In the genomic region with DNA sequence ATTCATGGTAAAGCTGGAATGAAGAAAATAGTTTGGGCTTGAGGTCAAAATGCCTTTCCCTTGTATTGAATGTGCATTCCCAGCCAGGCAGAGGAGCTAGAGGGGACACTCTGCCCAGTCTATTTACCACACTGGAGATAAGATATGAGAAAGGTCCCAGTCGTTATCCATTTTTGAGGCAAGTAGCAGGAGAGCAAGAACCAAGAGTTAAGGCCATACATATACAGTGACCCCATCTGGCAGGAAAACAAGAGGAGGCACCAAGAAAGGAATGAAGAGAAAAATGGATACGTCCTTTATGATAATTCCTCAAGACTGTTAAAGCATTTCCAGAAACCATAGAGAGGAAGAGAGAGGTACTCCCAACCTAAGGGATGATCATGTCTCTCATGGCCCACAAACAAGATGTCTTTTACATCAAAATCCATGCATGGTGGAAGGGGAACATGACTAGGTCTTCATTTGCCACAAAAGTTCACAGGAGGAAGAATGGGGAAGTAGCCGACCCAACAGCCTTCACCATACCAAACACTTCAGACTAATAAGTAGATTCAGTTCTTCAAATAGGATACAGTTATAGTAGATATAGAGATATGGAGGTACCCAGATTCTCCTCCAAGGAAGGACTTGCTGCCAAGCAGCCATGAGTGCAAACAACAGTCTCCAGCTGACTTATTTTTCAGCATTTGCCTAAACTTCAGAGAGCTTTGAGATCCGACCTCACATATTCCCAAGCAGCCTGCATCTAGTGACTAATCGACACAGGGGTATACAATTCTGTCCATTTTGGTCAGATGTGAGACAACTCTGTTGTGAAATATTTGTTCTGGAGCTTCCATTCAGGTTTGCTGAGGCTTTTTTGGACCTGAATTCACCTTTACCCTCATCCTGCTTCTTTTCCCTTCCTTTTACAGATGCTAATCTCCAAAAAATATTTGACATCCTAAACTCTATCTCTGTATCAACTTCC, we compare ENCODE assay signal across 1 cellular context.
A peak's percentile ranks its signal among the peaks of the same experiment; 100 is the strongest.
TF ChIP-seq lines count a peak whose summit lies in the region.

No MANE protein-coding gene starts in this region.

TF ChIP-seq in K562, 482 proteins besides CTCF, POLR2A, EP300 and RAD21 (continued from another document and continues in another):
- TF ChIP-seq, protein P1, sequence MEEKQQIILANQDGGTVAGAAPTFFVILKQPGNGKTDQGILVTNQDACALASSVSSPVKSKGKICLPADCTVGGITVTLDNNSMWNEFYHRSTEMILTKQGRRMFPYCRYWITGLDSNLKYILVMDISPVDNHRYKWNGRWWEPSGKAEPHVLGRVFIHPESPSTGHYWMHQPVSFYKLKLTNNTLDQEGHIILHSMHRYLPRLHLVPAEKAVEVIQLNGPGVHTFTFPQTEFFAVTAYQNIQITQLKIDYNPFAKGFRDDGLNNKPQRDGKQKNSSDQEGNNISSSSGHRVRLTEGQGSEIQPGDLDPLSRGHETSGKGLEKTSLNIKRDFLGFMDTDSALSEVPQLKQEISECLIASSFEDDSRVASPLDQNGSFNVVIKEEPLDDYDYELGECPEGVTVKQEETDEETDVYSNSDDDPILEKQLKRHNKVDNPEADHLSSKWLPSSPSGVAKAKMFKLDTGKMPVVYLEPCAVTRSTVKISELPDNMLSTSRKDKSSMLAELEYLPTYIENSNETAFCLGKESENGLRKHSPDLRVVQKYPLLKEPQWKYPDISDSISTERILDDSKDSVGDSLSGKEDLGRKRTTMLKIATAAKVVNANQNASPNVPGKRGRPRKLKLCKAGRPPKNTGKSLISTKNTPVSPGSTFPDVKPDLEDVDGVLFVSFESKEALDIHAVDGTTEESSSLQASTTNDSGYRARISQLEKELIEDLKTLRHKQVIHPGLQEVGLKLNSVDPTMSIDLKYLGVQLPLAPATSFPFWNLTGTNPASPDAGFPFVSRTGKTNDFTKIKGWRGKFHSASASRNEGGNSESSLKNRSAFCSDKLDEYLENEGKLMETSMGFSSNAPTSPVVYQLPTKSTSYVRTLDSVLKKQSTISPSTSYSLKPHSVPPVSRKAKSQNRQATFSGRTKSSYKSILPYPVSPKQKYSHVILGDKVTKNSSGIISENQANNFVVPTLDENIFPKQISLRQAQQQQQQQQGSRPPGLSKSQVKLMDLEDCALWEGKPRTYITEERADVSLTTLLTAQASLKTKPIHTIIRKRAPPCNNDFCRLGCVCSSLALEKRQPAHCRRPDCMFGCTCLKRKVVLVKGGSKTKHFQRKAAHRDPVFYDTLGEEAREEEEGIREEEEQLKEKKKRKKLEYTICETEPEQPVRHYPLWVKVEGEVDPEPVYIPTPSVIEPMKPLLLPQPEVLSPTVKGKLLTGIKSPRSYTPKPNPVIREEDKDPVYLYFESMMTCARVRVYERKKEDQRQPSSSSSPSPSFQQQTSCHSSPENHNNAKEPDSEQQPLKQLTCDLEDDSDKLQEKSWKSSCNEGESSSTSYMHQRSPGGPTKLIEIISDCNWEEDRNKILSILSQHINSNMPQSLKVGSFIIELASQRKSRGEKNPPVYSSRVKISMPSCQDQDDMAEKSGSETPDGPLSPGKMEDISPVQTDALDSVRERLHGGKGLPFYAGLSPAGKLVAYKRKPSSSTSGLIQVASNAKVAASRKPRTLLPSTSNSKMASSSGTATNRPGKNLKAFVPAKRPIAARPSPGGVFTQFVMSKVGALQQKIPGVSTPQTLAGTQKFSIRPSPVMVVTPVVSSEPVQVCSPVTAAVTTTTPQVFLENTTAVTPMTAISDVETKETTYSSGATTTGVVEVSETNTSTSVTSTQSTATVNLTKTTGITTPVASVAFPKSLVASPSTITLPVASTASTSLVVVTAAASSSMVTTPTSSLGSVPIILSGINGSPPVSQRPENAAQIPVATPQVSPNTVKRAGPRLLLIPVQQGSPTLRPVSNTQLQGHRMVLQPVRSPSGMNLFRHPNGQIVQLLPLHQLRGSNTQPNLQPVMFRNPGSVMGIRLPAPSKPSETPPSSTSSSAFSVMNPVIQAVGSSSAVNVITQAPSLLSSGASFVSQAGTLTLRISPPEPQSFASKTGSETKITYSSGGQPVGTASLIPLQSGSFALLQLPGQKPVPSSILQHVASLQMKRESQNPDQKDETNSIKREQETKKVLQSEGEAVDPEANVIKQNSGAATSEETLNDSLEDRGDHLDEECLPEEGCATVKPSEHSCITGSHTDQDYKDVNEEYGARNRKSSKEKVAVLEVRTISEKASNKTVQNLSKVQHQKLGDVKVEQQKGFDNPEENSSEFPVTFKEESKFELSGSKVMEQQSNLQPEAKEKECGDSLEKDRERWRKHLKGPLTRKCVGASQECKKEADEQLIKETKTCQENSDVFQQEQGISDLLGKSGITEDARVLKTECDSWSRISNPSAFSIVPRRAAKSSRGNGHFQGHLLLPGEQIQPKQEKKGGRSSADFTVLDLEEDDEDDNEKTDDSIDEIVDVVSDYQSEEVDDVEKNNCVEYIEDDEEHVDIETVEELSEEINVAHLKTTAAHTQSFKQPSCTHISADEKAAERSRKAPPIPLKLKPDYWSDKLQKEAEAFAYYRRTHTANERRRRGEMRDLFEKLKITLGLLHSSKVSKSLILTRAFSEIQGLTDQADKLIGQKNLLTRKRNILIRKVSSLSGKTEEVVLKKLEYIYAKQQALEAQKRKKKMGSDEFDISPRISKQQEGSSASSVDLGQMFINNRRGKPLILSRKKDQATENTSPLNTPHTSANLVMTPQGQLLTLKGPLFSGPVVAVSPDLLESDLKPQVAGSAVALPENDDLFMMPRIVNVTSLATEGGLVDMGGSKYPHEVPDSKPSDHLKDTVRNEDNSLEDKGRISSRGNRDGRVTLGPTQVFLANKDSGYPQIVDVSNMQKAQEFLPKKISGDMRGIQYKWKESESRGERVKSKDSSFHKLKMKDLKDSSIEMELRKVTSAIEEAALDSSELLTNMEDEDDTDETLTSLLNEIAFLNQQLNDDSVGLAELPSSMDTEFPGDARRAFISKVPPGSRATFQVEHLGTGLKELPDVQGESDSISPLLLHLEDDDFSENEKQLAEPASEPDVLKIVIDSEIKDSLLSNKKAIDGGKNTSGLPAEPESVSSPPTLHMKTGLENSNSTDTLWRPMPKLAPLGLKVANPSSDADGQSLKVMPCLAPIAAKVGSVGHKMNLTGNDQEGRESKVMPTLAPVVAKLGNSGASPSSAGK (IDR thresholded peaks at IDR 0.05), result 0 out of 2 replicates have a peak, but pooled peaks have one; percentile 5
- TF ChIP-seq POLR2G (IDR thresholded peaks at IDR 0.05; ENCODE audit: low read depth, low read length), result no peak
- TF ChIP-seq ZBTB1 (CRISPR knock-in tag; IDR thresholded peaks at IDR 0.05; ENCODE audit: borderline replicate concordance, low read depth), result no peak
- 0 out of 2 replicates have a peak, but pooled peaks have one; percentile 34 for TF ChIP-seq MTA1 (IDR thresholded peaks at IDR 0.05; ENCODE audit: borderline replicate concordance)
- 0 out of 2 replicates have a peak, but pooled peaks have one; percentile 23 for TF ChIP-seq SMAD4 (CRISPR knock-in tag; conservative IDR thresholded peaks at IDR 0.05)
- TF ChIP-seq, protein P2, sequence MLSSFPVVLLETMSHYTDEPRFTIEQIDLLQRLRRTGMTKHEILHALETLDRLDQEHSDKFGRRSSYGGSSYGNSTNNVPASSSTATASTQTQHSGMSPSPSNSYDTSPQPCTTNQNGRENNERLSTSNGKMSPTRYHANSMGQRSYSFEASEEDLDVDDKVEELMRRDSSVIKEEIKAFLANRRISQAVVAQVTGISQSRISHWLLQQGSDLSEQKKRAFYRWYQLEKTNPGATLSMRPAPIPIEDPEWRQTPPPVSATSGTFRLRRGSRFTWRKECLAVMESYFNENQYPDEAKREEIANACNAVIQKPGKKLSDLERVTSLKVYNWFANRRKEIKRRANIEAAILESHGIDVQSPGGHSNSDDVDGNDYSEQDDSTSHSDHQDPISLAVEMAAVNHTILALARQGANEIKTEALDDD (IDR thresholded peaks at IDR 0.05), result no peak
- no peak for TF ChIP-seq ASH1L (IDR thresholded peaks at IDR 0.05; ENCODE audit: borderline replicate concordance, low read depth, partially characterized antibody)
- no peak for TF ChIP-seq PRMT5 (CRISPR knock-in tag; IDR thresholded peaks at IDR 0.05)
- TF ChIP-seq ZNF124 (CRISPR knock-in tag; IDR thresholded peaks at IDR 0.05), result no peak
- TF ChIP-seq U2AF1 (optimal IDR thresholded peaks at IDR 0.05; ENCODE audit: low read depth, low read length), result no peak
- peak; percentile 44; the same call in 1 of the 2 replicates for TF ChIP-seq ZNF239 (CRISPR knock-in tag; IDR thresholded peaks at IDR 0.05)
- TF ChIP-seq HDGF (IDR thresholded peaks at IDR 0.05), result no peak
- no peak for TF ChIP-seq SRSF7 (optimal IDR thresholded peaks at IDR 0.05; ENCODE audit: low read depth, low read length)
- TF ChIP-seq YBX1 (IDR thresholded peaks at IDR 0.05), result no peak
- TF ChIP-seq ZNF696 (CRISPR knock-in tag; conservative IDR thresholded peaks at IDR 0.05), result no peak
- TF ChIP-seq DDX20 (tag; IDR thresholded peaks at IDR 0.05; ENCODE audit: low read depth), result no peak
- no peak for TF ChIP-seq ZNF699 (CRISPR knock-in tag; IDR thresholded peaks at IDR 0.05; ENCODE audit: insufficient replicate concordance)
- TF ChIP-seq NFATC3 (IDR thresholded peaks at IDR 0.05), result 0 out of 2 replicates have a peak, but pooled peaks have one; percentile 30
- TF ChIP-seq L3MBTL2 (IDR thresholded peaks at IDR 0.05), result peak; percentile 17; the same call in 1 of the 2 replicates
- 0 out of 2 replicates have a peak, but pooled peaks have one; percentile 63 for TF ChIP-seq ZNF165 (CRISPR knock-in tag; IDR thresholded peaks at IDR 0.05; ENCODE audit: borderline replicate concordance)
- no peak for TF ChIP-seq SOX6 (IDR thresholded peaks at IDR 0.05)
- TF ChIP-seq ZNF707 (CRISPR knock-in tag; conservative IDR thresholded peaks at IDR 0.05), result no peak
- TF ChIP-seq, protein P3, sequence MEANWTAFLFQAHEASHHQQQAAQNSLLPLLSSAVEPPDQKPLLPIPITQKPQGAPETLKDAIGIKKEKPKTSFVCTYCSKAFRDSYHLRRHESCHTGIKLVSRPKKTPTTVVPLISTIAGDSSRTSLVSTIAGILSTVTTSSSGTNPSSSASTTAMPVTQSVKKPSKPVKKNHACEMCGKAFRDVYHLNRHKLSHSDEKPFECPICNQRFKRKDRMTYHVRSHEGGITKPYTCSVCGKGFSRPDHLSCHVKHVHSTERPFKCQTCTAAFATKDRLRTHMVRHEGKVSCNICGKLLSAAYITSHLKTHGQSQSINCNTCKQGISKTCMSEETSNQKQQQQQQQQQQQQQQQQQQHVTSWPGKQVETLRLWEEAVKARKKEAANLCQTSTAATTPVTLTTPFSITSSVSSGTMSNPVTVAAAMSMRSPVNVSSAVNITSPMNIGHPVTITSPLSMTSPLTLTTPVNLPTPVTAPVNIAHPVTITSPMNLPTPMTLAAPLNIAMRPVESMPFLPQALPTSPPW (CRISPR knock-in tag; IDR thresholded peaks at IDR 0.05), result peak; percentile 38; the same call in 1 of the 2 replicates
- TF ChIP-seq GABPB2 (CRISPR knock-in tag; conservative IDR thresholded peaks at IDR 0.05), result no peak
- no peak for TF ChIP-seq ZNF76 (CRISPR knock-in tag; IDR thresholded peaks at IDR 0.05; ENCODE audit: borderline replicate concordance)
- TF ChIP-seq SRF (CRISPR knock-in tag; IDR thresholded peaks at IDR 0.05), result no peak
- TF ChIP-seq CBFA2T3 (IDR thresholded peaks at IDR 0.05), result no peak
- TF ChIP-seq ZBED1 (IDR thresholded peaks at IDR 0.05), result no peak
- 0 out of 2 replicates have a peak, but pooled peaks have one; percentile 7 for TF ChIP-seq CXXC5 (CRISPR knock-in tag; IDR thresholded peaks at IDR 0.05)
- peak; percentile 44; the same call in 1 of the 2 replicates for TF ChIP-seq SP1 (CRISPR knock-in tag; IDR thresholded peaks at IDR 0.05)
- TF ChIP-seq ZNF584 (CRISPR knock-in tag; IDR thresholded peaks at IDR 0.05; ENCODE audit: low read depth), result 0 out of 2 replicates have a peak, but pooled peaks have one; percentile 25
- peak; percentile 50; the same call in 1 of the 2 replicates for TF ChIP-seq BACH1 (tag; IDR thresholded peaks at IDR 0.05)
- no peak for TF ChIP-seq SRSF1 (IDR thresholded peaks at IDR 0.05; ENCODE audit: low read depth, low read length)
- TF ChIP-seq, protein P4, sequence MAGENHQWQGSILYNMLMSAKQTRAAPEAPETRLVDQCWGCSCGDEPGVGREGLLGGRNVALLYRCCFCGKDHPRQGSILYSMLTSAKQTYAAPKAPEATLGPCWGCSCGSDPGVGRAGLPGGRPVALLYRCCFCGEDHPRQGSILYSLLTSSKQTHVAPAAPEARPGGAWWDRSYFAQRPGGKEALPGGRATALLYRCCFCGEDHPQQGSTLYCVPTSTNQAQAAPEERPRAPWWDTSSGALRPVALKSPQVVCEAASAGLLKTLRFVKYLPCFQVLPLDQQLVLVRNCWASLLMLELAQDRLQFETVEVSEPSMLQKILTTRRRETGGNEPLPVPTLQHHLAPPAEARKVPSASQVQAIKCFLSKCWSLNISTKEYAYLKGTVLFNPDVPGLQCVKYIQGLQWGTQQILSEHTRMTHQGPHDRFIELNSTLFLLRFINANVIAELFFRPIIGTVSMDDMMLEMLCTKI (IDR thresholded peaks at IDR 0.05; ENCODE audit: partially characterized antibody), result no peak
- TF ChIP-seq MAZ (CRISPR knock-in tag; conservative IDR thresholded peaks at IDR 0.05 in 1 of 2, IDR thresholded peaks at IDR 0.05 in 1 of 2), result peak in 1 of 2 experiments; percentile 53; a peak in 2 of 4 replicates
- TF ChIP-seq ADNP (tag; IDR thresholded peaks at IDR 0.05), result no peak
- TF ChIP-seq FOXJ3 (CRISPR knock-in tag; IDR thresholded peaks at IDR 0.05), result no peak
- TF ChIP-seq GTF2E2 (tag; IDR thresholded peaks at IDR 0.05), result no peak
- no peak for TF ChIP-seq POLR3G (IDR thresholded peaks at IDR 0.05; ENCODE audit: extremely low read depth, insufficient read length, insufficient replicate concordance)
- TF ChIP-seq PHTF2 (CRISPR knock-in tag; IDR thresholded peaks at IDR 0.05), result peak; percentile 71; the same call in 1 of the 2 replicates
